11 cellular contexts compared by ENCODE assay signal in the genomic region with DNA sequence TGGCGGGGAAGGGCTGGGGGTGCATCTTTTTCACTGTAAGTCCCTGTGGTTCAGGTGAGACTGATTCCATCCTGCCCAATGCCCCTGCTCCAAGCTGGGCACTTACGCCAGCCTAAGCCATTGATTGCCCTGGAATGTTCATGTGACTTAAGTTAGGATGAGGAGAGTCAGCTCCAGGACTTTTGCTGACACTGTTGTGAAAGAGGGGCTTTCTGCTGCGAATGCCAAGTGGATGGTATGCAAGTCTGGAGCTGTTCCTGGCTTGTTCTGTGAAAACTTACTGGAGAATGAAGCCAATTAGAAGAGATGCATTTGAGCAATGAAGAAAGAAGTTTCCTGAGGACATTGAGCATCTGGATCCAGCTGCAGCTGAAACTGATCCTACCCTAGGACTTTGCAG.
A peak's percentile ranks its signal among the peaks of the same experiment; 100 is the strongest.
DNase-seq lines count a peak whose midpoint lies in the region; ATAC-seq and TF ChIP-seq lines count a peak whose summit lies in the region.
"Had no signal": no experiment of that assay in that cellular context is flagged by ENCODE, and none has a peak within 500 bp of the region (broad histone marks: within the 10 kb centered on the region; RNA-seq: fewer than 3 reads in every experiment).

No MANE protein-coding gene starts in this region.

- no peak for TF ChIP-seq POLR2A in IMR-90 (IDR thresholded peaks at IDR 0.05; ENCODE audit: low read depth, low read length)

- H4K8ac ChIP-seq in IMR-90 (ENCODE audit: low read depth in 2 of 2, low read length in 2 of 2) = peak overlapping the region in 1 of 2 experiments; percentile 53; a peak in 1 of 4 replicates

- peak overlapping the region; percentile 38; the same call in 1 of the 2 replicates for H4K5ac ChIP-seq in IMR-90 (ENCODE audit: low read depth, low read length)

- peak overlapping the region; percentile 68; the same call in 1 of the 2 replicates for H3K14ac ChIP-seq in IMR-90 (replicated peaks; ENCODE audit: low read depth, low read length)

- no peak overlapping the region for H2AFZ ChIP-seq in IMR-90 (replicated peaks; ENCODE audit: low read length, poor library complexity)

- H3K18ac ChIP-seq in IMR-90 (ENCODE audit: low read depth, low read length) = peak overlapping the region; percentile 76

- peak overlapping the region; percentile 29 for H2BK120ac ChIP-seq in IMR-90 (ENCODE audit: low read depth, low read length)

- peak overlapping the region; percentile 46; the same call in 1 of the 2 replicates for H3K23ac ChIP-seq in IMR-90 (ENCODE audit: low read depth, low read length)

- H3K9me1 ChIP-seq in IMR-90 (ENCODE audit: insufficient read depth, low read length) = peaks cover 10% of the 10 kb centered on the region; the same call in 1 of the 2 replicates

- peaks cover 3% of the 10 kb centered on the region; the same call in 1 of the 2 replicates for H4K20me1 ChIP-seq in IMR-90 (ENCODE audit: insufficient read depth, low read length)

- ATAC-seq in IMR-90 (ENCODE audit: low read depth) (peak; percentile 41), left ventricle myocardium superior (peak; percentile 60), HG02885 (IDR thresholded peaks at IDR 0.05; ENCODE audit: poor library complexity, unreplicated experiment) (no peak), T-cell (replicated peaks in 1 of 4) (no peak), HG02623 (IDR thresholded peaks at IDR 0.05; ENCODE audit: unreplicated experiment) (no peak)

- CTCF ChIA-PET in IMR-90 (lab: Yijun Ruan, JAX) (interaction anchor here (2.1 kb wide), 1 partner anchor 85 kb away, joined by 11 read pairs; no protein-coding TSS in a partner anchor), T-cell (lab: Charles Lee) (interaction anchor here in 1 of 2 donors (1.1 to 1.3 kb wide), 2 partner anchors 11 to 17 kb away, joined by 7 to 8 read pairs; no protein-coding TSS in a partner anchor)

- dilution Hi-C loops in IMR-90 (cut with HindIII; ENCODE audit: low sequenced_read_pairs, unreplicated experiment) = no loop called here

- no peak overlapping the region for H3K27ac Mint-ChIP-seq in T-cell
- H3K27ac Mint-ChIP-seq: activated naive CD8-positive, alpha-beta T cell; WTC11 had no signal

- H3K9me3 Mint-ChIP-seq in T-cell = no peaks in the 10 kb centered on the region
- H3K9me3 Mint-ChIP-seq: WTC11 had no signal

- no peak overlapping the region for H3K4me3 Mint-ChIP-seq in T-cell
- H3K4me3 Mint-ChIP-seq: activated naive CD8-positive, alpha-beta T cell; WTC11 had no signal

- H3K27ac ChIP-seq in IMR-90 (ENCODE audit: insufficient read depth, low read length) (peak overlapping the region; percentile 79; the same call in 1 of the 2 replicates), ascending aorta (peak overlapping the region; percentile 52 to 80), stomach smooth muscle (ENCODE audit: low read length) (peak overlapping the region; percentile 66)
- H3K27ac ChIP-seq: pancreas had no signal

- no peak overlapping the region; the same call in 2 of the 3 replicates for H2BK15ac ChIP-seq in IMR-90 (ENCODE audit: low read depth, low read length)

- H4K91ac ChIP-seq in IMR-90 (ENCODE audit: insufficient read depth, low read depth, low read length) = no peak overlapping the region

- H3K27me3 ChIP-seq in IMR-90 (ENCODE audit: control insufficient read depth, insufficient read depth, low read length) (0 out of 2 replicates have a peak, but pooled peaks cover 4% of the 10 kb centered on the region), ascending aorta (no peaks in the 10 kb centered on the region), stomach smooth muscle (ENCODE audit: control insufficient read depth in 1 of 2, insufficient read depth in 2 of 2, low read length in 2 of 2) (no peaks in the 10 kb centered on the region)
- H3K27me3 ChIP-seq: pancreas had no signal

- H2AK9ac ChIP-seq in IMR-90 (replicated peaks; ENCODE audit: low read depth, low read length, poor library complexity) = no peak overlapping the region

- POLR2A ChIA-PET in IMR-90 (lab: Charles Lee; ENCODE audit: unreplicated experiment) (no interaction called here), T-cell (lab: Charles Lee) (interaction anchor here in 1 of 2 donors (0.7 kb wide), 1 partner anchor 99 kb away, joined by 3 read pairs; no protein-coding TSS in a partner anchor)

- peak overlapping the region; percentile 67 for H3K4me2 ChIP-seq in IMR-90 (ENCODE audit: low read depth, low read length)

- peaks cover 30% of the 10 kb centered on the region for H3K4me1 ChIP-seq in IMR-90 (ENCODE audit: control insufficient read depth, insufficient read depth, low read length)
- H3K4me1 ChIP-seq in ascending aorta = peaks cover 3 to 25% of the 10 kb centered on the region in 2 donors
- H3K4me1 ChIP-seq in stomach smooth muscle (ENCODE audit: control insufficient read depth, insufficient read depth, low read length) = peaks cover 27% of the 10 kb centered on the region
- H3K4me1 ChIP-seq: pancreas had no signal

- H3K4me3 ChIP-seq in IMR-90 (ENCODE audit: insufficient read depth, low read depth, low read length) (no peak overlapping the region), ascending aorta (peak overlapping the region in 1 of 2 donors; percentile 33), stomach smooth muscle (ENCODE audit: low read length in 2 of 2) (peak overlapping the region; percentile 28 to 66)
- H3K4me3 ChIP-seq: pancreas had no signal

- peaks cover 16 to 23% (median 18%) of the 10 kb centered on the region in 3 donors for H3K4me1 Mint-ChIP-seq in T-cell

- no peak overlapping the region; the same call in 1 of the 2 replicates for H2AK5ac ChIP-seq in IMR-90 (ENCODE audit: low read depth, low read length)

- no peak for TF ChIP-seq CTCF in IMR-90 (conservative IDR thresholded peaks at IDR 0.05; ENCODE audit: low read depth, low read length)
- TF ChIP-seq CTCF in ascending aorta (IDR thresholded peaks at IDR 0.05) = no peak

- H3K27me3 Mint-ChIP-seq in T-cell = peaks cover 0 to 9% of the 10 kb centered on the region in 2 donors

- peak overlapping the region; percentile 65; the same call in 1 of the 2 replicates for H2BK20ac ChIP-seq in IMR-90 (ENCODE audit: low read depth, low read length)

- peak overlapping the region; percentile 31 for H2BK5ac ChIP-seq in IMR-90 (ENCODE audit: low read depth, low read length, poor library complexity, severe bottlenecking)

- H3K4ac ChIP-seq in IMR-90 (ENCODE audit: low read depth, low read length) = peak overlapping the region; percentile 70

- H3K9ac ChIP-seq in IMR-90 (ENCODE audit: low read depth, low read length) (peak overlapping the region; percentile 34), stomach smooth muscle (ENCODE audit: low read length in 2 of 2) (peak overlapping the region in 1 of 2 donors; percentile 36)

- H3K36me3 Mint-ChIP-seq in T-cell = no peaks in the 10 kb centered on the region
- H3K36me3 Mint-ChIP-seq: WTC11 had no signal

- H3K56ac ChIP-seq in IMR-90 (ENCODE audit: extremely low read depth, insufficient read depth, low read length) = no peak overlapping the region

- TF ChIP-seq RAD21 in IMR-90 (IDR thresholded peaks at IDR 0.05; ENCODE audit: low read length) = no peak

- DNase-seq in IMR-90 = peak; percentile 63
- no peak for DNase-seq in ascending aorta (ENCODE audit: low spot score in 2 of 2)
- DNase-seq in left ventricle myocardium superior = no peak
- no peak for DNase-seq in T-cell
- no peak for DNase-seq in NCI-H748 (lab: John Stamatoyannopoulos, UW; ENCODE audit: unreplicated experiment)

- H3K36me3 ChIP-seq in IMR-90 (ENCODE audit: control insufficient read depth, insufficient read depth, low read length) (no peaks in the 10 kb centered on the region), ascending aorta (no peaks in the 10 kb centered on the region), stomach smooth muscle (ENCODE audit: control insufficient read depth in 2 of 2, insufficient read depth in 2 of 2, low read length in 2 of 2) (no peaks in the 10 kb centered on the region)
- H3K36me3 ChIP-seq: pancreas had no signal

- H3K9me3 ChIP-seq in IMR-90 (ENCODE audit: control insufficient read depth, insufficient read depth, low read length) = no peaks in the 10 kb centered on the region
- no peaks in the 10 kb centered on the region for H3K9me3 ChIP-seq in ascending aorta
- H3K9me3 ChIP-seq in stomach smooth muscle (ENCODE audit: control insufficient read depth in 2 of 2, low read length in 2 of 2) = no peaks in the 10 kb centered on the region
- H3K9me3 ChIP-seq: pancreas had no signal

- no peaks in the 10 kb centered on the region for H3K79me1 ChIP-seq in IMR-90 (ENCODE audit: low read depth in 1 of 2, low read length in 2 of 2)

- BruUV-seq in IMR-90 (replicated peaks; lab: Mats Ljungman, UMichigan) = no TSS peak

- 29% methylated on average over 1 of the region's 3 CpGs; no CpG with 5 or more reads in 1 of the 2 experiments for WGBS in IMR-90 (ENCODE audit: extremely low coverage in 2 of 2, insufficient read length in 1 of 2), 2 experiments

- in situ Hi-C loops in IMR-90 (cut with MboI; ENCODE audit: low sequenced_read_pairs) = loop anchor here (5.0 kb wide), 1 partner anchor 77 kb away; no protein-coding TSS in a partner anchor

- intact Hi-C loops in IMR-90 (cut with micrococcal nuclease) = loop anchor here (5.0 to 10.0 kb wide), 2 partner anchors 82 to 919 kb away; a partner anchor contains a TSS
- intact Hi-C loops in ascending aorta (cut with DNase I) = loop anchor here (5.0 kb wide), 1 partner anchor 82 kb away; a partner anchor contains a TSS
- intact Hi-C loops in left ventricle myocardium superior (cut with micrococcal nuclease) = no loop called here

TF ChIP-seq in IMR-90, 13 proteins besides CTCF, POLR2A, EP300 and RAD21:
- TF ChIP-seq CEBPB (IDR thresholded peaks at IDR 0.05; ENCODE audit: low read depth, low read length) (peak; percentile 78), MAFK (IDR thresholded peaks at IDR 0.05; ENCODE audit: low read depth, low read length) (no peak)

Comparison
In these comparisons a context has a peak if more than half of its experiments do, and no peak if none do; other contexts are left out.
1. ATAC-seq: peak in IMR-90 (single experiment) and left ventricle myocardium superior (single experiment); none in HG02885 (single experiment), T-cell (0 of 4) and HG02623 (single experiment).
2. Peak in every context shown above with its lines, with median percentiles within 50 percentile points of each other: H3K27ac ChIP-seq.